Comparison of ENCODE assay signal across 29 cellular contexts in genomic region chr13:78067290-78067689, GRCh38.
"Had no signal": no experiment of that assay in that cellular context is flagged by ENCODE, and none has a peak within 500 bp of the region (broad histone marks: within the 10 kb centered on the region; RNA-seq: fewer than 3 reads in every experiment).

No MANE protein-coding gene starts in this region.

- H3K36me3 ChIP-seq: ascending aorta, cardiac muscle cell, colonic mucosa, esophagus squamous epithelium, pancreas, prostate gland had no signal

- H3K9me3 ChIP-seq: ascending aorta, colonic mucosa, esophagus squamous epithelium, pancreas, prostate gland had no signal

- DNase-seq: activated CD4-positive, alpha-beta T cell treated with anti-CD3 and anti-CD28 coated beads for 4 hours; activated CD4-positive, alpha-beta T cell treated with anti-CD3 and anti-CD28 coated beads, Interleukin-2, amount 50 U/mL, for 4 hours; activated naive CD4-positive, alpha-beta T cell treated with Interleukin-2 at 50 U/mL for 16 hours; activated naive CD8-positive, alpha-beta T cell treated with anti-CD3 and anti-CD28 coated beads for 36 hours; activated T-cell treated with anti-CD3 and anti-CD28 coated beads for 4 hours; activated T-cell treated with anti-CD3 and anti-CD28 coated beads, Interleukin-2, amount 50 U/mL, for 72 hours; cerebellar nuclear complex; effector CD8-positive, alpha-beta T cell; esophagus squamous epithelium; kidney glomerular epithelial cell; left ventricle myocardium superior; midbrain; nucleus accumbens; pancreas; retina; stimulated activated CD4-positive, alpha-beta T cell treated with anti-CD3 and anti-CD28 coated beads, Interleukin-1b, Interleukin-23, amount 100 ng/mL, for 48 hours; stimulated activated CD4-positive, alpha-beta T cell treated with anti-CD3 and anti-CD28 coated beads, Interleukin-4, amount 100 ng/mL, for 4 hours; stimulated activated CD8-positive, alpha-beta memory T cell treated with anti-CD3 and anti-CD28 coated beads, Interleukin-4, amount 100 ng/mL, for 48 hours; stimulated activated naive CD8-positive, alpha-beta T cell treated with anti-CD3 and anti-CD28 coated beads, Interleukin-15, amount 100 ng/mL, for 72 hours; substantia nigra; T-helper 1 cell had no signal

- H3K4me3 ChIP-seq: ascending aorta, cardiac muscle cell, colonic mucosa, esophagus squamous epithelium, pancreas, prostate gland, smooth muscle cell had no signal

- H3K27ac ChIP-seq: ascending aorta, cardiac muscle cell, colonic mucosa, epithelial cell of prostate, esophagus squamous epithelium, pancreas, prostate gland had no signal

- ATAC-seq: activated T-cell treated with anti-CD3 and anti-CD28 coated beads, Interleukin-2, amount 50 U/mL, for 72 hours; left ventricle myocardium superior; natural killer cell treated with Interleukin-12 subunit alpha and Interleukin-12 subunit beta and Interleukin-15 and Interleukin-18, amount 100 ng/mL, for 72 hours; pancreas; stimulated activated memory B cell treated with anti-CD40 and anti-IgM and Interleukin-4, amounts not matched to agents 10 μg/mL and 1 μg/mL and 100 μg/mL, for 72 hours; stimulated activated naive CD8-positive, alpha-beta T cell treated with anti-CD3 and anti-CD28 coated beads, Interleukin-15, amount 100 ng/mL, for 72 hours had no signal

- H3K27me3 ChIP-seq: ascending aorta, cardiac muscle cell, colonic mucosa, esophagus squamous epithelium, pancreas had no signal

- H3K4me1 ChIP-seq: ascending aorta, colonic mucosa, esophagus squamous epithelium, pancreas, prostate gland had no signal

- H3K4me2 ChIP-seq: smooth muscle cell had no signal
